8 cellular contexts compared by ENCODE assay signal in genomic region chr15:100572362-100572983, GRCh38. TPM values are rescaled to one million over a fixed set of nuclear protein-coding genes. Genes with fewer than 3 reads are reported as not detected.
A peak's percentile ranks its signal among the peaks of the same experiment; 100 is the strongest.
DNase-seq lines count a peak whose midpoint lies in the region; ATAC-seq and TF ChIP-seq lines count a peak whose summit lies in the region.

No MANE protein-coding gene starts in this region.

- H3K4me3 ChIP-seq in AG09309 (ENCODE audit: control insufficient read depth, low read depth, low read length): no peak overlapping the region

- peaks cover 16% of the 10 kb centered on the region for H3K4me1 Mint-ChIP-seq in HFFc6 (ENCODE audit: low read depth)
- peaks cover 25% of the 10 kb centered on the region for H3K4me1 Mint-ChIP-seq in activated T-helper 17 cell treated with anti-CD3 and anti-CD28 coated beads, Interleukin-2, amount 50 U/mL, for 72 hours

- H3K27me3 Mint-ChIP-seq in HFFc6 (ENCODE audit: insufficient read depth): no peaks in the 10 kb centered on the region; the same call in 1 of the 2 replicates
- H3K27me3 Mint-ChIP-seq in activated T-helper 17 cell treated with anti-CD3 and anti-CD28 coated beads, Interleukin-2, amount 50 U/mL, for 72 hours: no peaks in the 10 kb centered on the region

- no peak for ATAC-seq in activated naive CD4-positive, alpha-beta T cell treated with anti-CD3 and anti-CD28 coated beads, Interleukin-2, amount 50 U/mL, for 72 hours
- no peak for ATAC-seq in activated T-helper 17 cell treated with anti-CD3 and anti-CD28 coated beads, Interleukin-2, amount 50 U/mL, for 72 hours (replicated peaks)
- no peak for ATAC-seq in HG03457 (IDR thresholded peaks at IDR 0.05; ENCODE audit: unreplicated experiment)

- H3K27ac Mint-ChIP-seq in HFFc6: no peak overlapping the region
- peak overlapping the region; percentile 70 to 84 for H3K27ac Mint-ChIP-seq in activated naive CD4-positive, alpha-beta T cell treated with anti-CD3 and anti-CD28 coated beads, Interleukin-2, amount 50 U/mL, for 72 hours
- H3K27ac Mint-ChIP-seq in activated T-helper 17 cell treated with anti-CD3 and anti-CD28 coated beads, Interleukin-2, amount 50 U/mL, for 72 hours: no peak overlapping the region

- H3K9me3 Mint-ChIP-seq in HFFc6: no peaks in the 10 kb centered on the region
- no peaks in the 10 kb centered on the region for H3K9me3 Mint-ChIP-seq in activated naive CD4-positive, alpha-beta T cell treated with anti-CD3 and anti-CD28 coated beads, Interleukin-2, amount 50 U/mL, for 72 hours
- H3K9me3 Mint-ChIP-seq in activated T-helper 17 cell treated with anti-CD3 and anti-CD28 coated beads, Interleukin-2, amount 50 U/mL, for 72 hours: no peaks in the 10 kb centered on the region

- TF ChIP-seq CTCF in AG09309 (IDR thresholded peaks at IDR 0.05; ENCODE audit: control insufficient read depth, insufficient read depth, low read depth, low read length, missing control alignments) (peak; percentile 15), HFFc6 (IDR thresholded peaks at IDR 0.05) (peak; percentile 79)

- DNase-seq in AG09309 (ENCODE audit: low read depth) (no peak), HFFc6 (peak; percentile 6), left kidney (ENCODE audit: low read depth, low spot score) (peak; percentile 10), NCI-H2227 treated with DMSO at 0.1 percent for 48 hours (lab: John Stamatoyannopoulos, UW) (no peak), EL (no peak)
- DNase-seq in activated naive CD4-positive, alpha-beta T cell treated with anti-CD3 and anti-CD28 coated beads, Interleukin-2, amount 50 U/mL, for 72 hours (ENCODE audit: low spot score in 2 of 2): no peak

- 0 out of 2 replicates have a peak, but pooled peaks cover 4% of the 10 kb centered on the region for H3K36me3 Mint-ChIP-seq in HFFc6 (ENCODE audit: low read depth)
- H3K36me3 Mint-ChIP-seq in activated naive CD4-positive, alpha-beta T cell treated with anti-CD3 and anti-CD28 coated beads, Interleukin-2, amount 50 U/mL, for 72 hours: peaks cover 31 to 47% of the 10 kb centered on the region in 2 donors
- peaks cover 100% of the 10 kb centered on the region for H3K36me3 Mint-ChIP-seq in activated T-helper 17 cell treated with anti-CD3 and anti-CD28 coated beads, Interleukin-2, amount 50 U/mL, for 72 hours (ENCODE audit: low read depth)

- no peak overlapping the region for H3K4me3 Mint-ChIP-seq in HFFc6
- H3K4me3 Mint-ChIP-seq in activated T-helper 17 cell treated with anti-CD3 and anti-CD28 coated beads, Interleukin-2, amount 50 U/mL, for 72 hours: no peak overlapping the region

RNA-seq across cellular contexts. Expression of gene LINS1, which starts 29.5 kb away (rescaled TPM):
- 10 to 100 TPM in 1 of 6 experiments, 1 to 10 TPM in 5; 7.2 to 11.9 (median 7.4) TPM for total RNA-seq in HFFc6 (2021; fragmentation: NEBNext Ultra II Directional; extraction: Animal tissue kit (Norgen Biotek cat#: 25700))
- 10 to 100 TPM; 48.9 to 63.9 TPM for total RNA-seq in activated naive CD4-positive, alpha-beta T cell treated with anti-CD3 and anti-CD28 coated beads, Interleukin-2, amount 50 U/mL, for 72 hours
- 10 to 100 TPM; 33.0 to 45.0 TPM for total RNA-seq in activated T-helper 17 cell treated with anti-CD3 and anti-CD28 coated beads, Interleukin-2, amount 50 U/mL, for 72 hours

RNA-seq across cellular contexts. Expression of gene ASB7, which starts 29.9 kb away (rescaled TPM):
- total RNA-seq in HFFc6 (2021; fragmentation: NEBNext Ultra II Directional; extraction: Animal tissue kit (Norgen Biotek cat#: 25700)): 10 to 100 TPM; 10.2 to 12.5 (median 11.5) TPM
- total RNA-seq in activated naive CD4-positive, alpha-beta T cell treated with anti-CD3 and anti-CD28 coated beads, Interleukin-2, amount 50 U/mL, for 72 hours: 10 to 100 TPM; 23.4 to 30.1 TPM
- 10 to 100 TPM; 16.4 to 30.3 TPM for total RNA-seq in activated T-helper 17 cell treated with anti-CD3 and anti-CD28 coated beads, Interleukin-2, amount 50 U/mL, for 72 hours

RNA-seq across cellular contexts. Expression of gene CERS3, which starts 43.7 kb away (rescaled TPM):
- not detected for total RNA-seq in HFFc6 (2021; fragmentation: NEBNext Ultra II Directional; extraction: Animal tissue kit (Norgen Biotek cat#: 25700))
- under 1 TPM; 0.23 to 0.74 TPM for total RNA-seq in activated naive CD4-positive, alpha-beta T cell treated with anti-CD3 and anti-CD28 coated beads, Interleukin-2, amount 50 U/mL, for 72 hours
- 1 to 10 TPM in 1 of 2 donors, under 1 TPM in 1; 0.54 to 1.0 TPM for total RNA-seq in activated T-helper 17 cell treated with anti-CD3 and anti-CD28 coated beads, Interleukin-2, amount 50 U/mL, for 72 hours

Comparison
In these comparisons a context has a peak if more than half of its experiments do, and no peak if none do; other contexts are left out.
1. DNase-seq: peak in HFFc6 (single experiment) and left kidney (single experiment); none in AG09309 (single experiment), activated naive CD4-positive, alpha-beta T cell treated with anti-CD3 and anti-CD28 coated beads, Interleukin-2, amount 50 U/mL, for 72 hours (0 of 2), NCI-H2227 treated with DMSO at 0.1 percent for 48 hours (single experiment) and EL (single experiment).
2. H3K27ac Mint-ChIP-seq: peak in activated naive CD4-positive, alpha-beta T cell treated with anti-CD3 and anti-CD28 coated beads, Interleukin-2, amount 50 U/mL, for 72 hours (2 of 2); none in HFFc6 (single experiment) and activated T-helper 17 cell treated with anti-CD3 and anti-CD28 coated beads, Interleukin-2, amount 50 U/mL, for 72 hours (single experiment).